9 cellular contexts compared by ENCODE assay signal in the genomic region with DNA sequence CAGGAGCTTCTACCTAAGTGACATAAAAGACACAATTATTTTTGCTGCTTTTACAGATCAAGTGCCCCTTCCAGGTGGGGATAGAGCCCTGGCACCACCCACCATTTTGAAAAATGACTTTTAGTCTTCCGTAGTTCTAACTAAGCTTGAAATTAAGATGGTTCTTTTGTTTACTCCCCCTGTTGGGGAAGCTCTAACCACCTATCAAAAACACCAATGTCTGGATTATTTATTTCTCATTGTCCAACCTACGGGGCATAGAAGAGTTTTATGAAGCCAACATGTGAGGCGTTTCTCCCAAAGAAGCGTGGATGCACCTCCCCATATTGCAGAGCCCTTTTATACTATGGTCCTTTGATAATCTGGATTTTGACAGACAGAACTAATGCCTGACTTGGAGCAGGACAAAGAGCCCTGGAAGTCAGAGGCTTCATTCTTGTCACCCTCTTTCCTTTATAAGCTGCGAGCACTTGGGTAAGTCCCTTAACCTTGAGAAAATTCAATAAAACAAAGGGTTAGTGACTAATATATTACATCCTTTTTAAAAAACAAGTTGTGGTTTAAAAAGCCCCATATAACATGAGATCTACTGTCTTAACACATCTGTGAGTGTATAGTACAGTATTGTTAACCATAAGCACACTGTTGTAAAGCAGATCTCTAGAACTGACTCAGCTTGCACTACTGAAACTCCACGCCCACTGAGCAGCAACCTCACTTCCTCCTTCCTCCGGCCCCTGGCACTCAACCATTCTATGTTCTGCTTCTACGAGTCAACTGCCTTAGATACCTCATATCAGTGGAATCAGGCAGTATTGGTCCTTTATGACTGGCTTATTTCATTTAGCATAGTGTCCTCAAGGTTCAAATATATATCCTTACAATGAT.
DNase-seq lines count a peak whose midpoint lies in the region; ATAC-seq and TF ChIP-seq lines count a peak whose summit lies in the region.
"Had no signal": no experiment of that assay in that cellular context is flagged by ENCODE, and none has a peak within 500 bp of the region (broad histone marks: within the 10 kb centered on the region; RNA-seq: fewer than 3 reads in every experiment).

No MANE protein-coding gene starts in this region.

- peaks cover 47% of the 10 kb centered on the region for H3K4me1 Mint-ChIP-seq in HFFc6 (ENCODE audit: low read depth)
- H3K4me1 Mint-ChIP-seq in immature natural killer cell: peaks cover 67 to 72% of the 10 kb centered on the region in 2 donors
- H3K4me1 Mint-ChIP-seq in stimulated activated naive B cell treated with anti-CD40 and anti-IgM and Interleukin-4, amounts not matched to agents 10 μg/mL and 1 μg/mL and 100 μg/mL, for 72 hours: peaks cover 48 to 53% of the 10 kb centered on the region in 2 donors

- H3K27me3 Mint-ChIP-seq in HFFc6 (ENCODE audit: insufficient read depth) (peaks cover 2% of the 10 kb centered on the region), immature natural killer cell (ENCODE audit: low read depth in 3 of 3) (peaks cover 4 to 8% (median 6%) of the 10 kb centered on the region in 3 donors)
- peaks cover 5 to 8% of the 10 kb centered on the region in 2 donors for H3K27me3 Mint-ChIP-seq in stimulated activated naive B cell treated with anti-CD40 and anti-IgM and Interleukin-4, amounts not matched to agents 10 μg/mL and 1 μg/mL and 100 μg/mL, for 72 hours

- ATAC-seq in stimulated activated naive B cell treated with anti-CD40 and anti-IgM and Interleukin-4, amounts not matched to agents 10 μg/mL and 1 μg/mL and 100 μg/mL, for 72 hours (replicated peaks): peak; percentile 91 to 97

- TF ChIP-seq CTCF in GM13976 (IDR thresholded peaks at IDR 0.05; ENCODE audit: borderline replicate concordance, control extremely low read depth, extremely low read depth, insufficient read depth, missing control alignments): no peak
- TF ChIP-seq CTCF in HFFc6 (IDR thresholded peaks at IDR 0.05): no peak
- TF ChIP-seq CTCF in NB4 (IDR thresholded peaks at IDR 0.05; ENCODE audit: low read depth, low read length): no peak

- in situ Hi-C loops in GM13976 (cut with MboI; ENCODE audit: low sequenced_read_pairs, unreplicated experiment): no loop called here

- H3K27ac Mint-ChIP-seq in HFFc6: peak overlapping the region; percentile 56
- peak overlapping the region; percentile 77 to 98 (median 90) for H3K27ac Mint-ChIP-seq in immature natural killer cell
- H3K27ac Mint-ChIP-seq in stimulated activated naive B cell treated with anti-CD40 and anti-IgM and Interleukin-4, amounts not matched to agents 10 μg/mL and 1 μg/mL and 100 μg/mL, for 72 hours: peak overlapping the region; percentile 68

- H3K4me3 ChIP-seq in NB4 (ENCODE audit: low read depth, low read length): no peak overlapping the region
- H3K4me3 ChIP-seq: SK-N-MC had no signal

- H3K36me3 Mint-ChIP-seq in HFFc6 (ENCODE audit: low read depth) (peaks cover 15% of the 10 kb centered on the region; the same call in 1 of the 2 replicates), immature natural killer cell (peaks cover 5 to 17% (median 8%) of the 10 kb centered on the region in 3 donors)
- H3K36me3 Mint-ChIP-seq in stimulated activated naive B cell treated with anti-CD40 and anti-IgM and Interleukin-4, amounts not matched to agents 10 μg/mL and 1 μg/mL and 100 μg/mL, for 72 hours: peaks cover 0 to 5% of the 10 kb centered on the region in 2 donors

- H3K4me3 Mint-ChIP-seq in HFFc6 (no peak overlapping the region), immature natural killer cell (peak overlapping the region; percentile 43 to 81 (median 68))
- H3K4me3 Mint-ChIP-seq in stimulated activated naive B cell treated with anti-CD40 and anti-IgM and Interleukin-4, amounts not matched to agents 10 μg/mL and 1 μg/mL and 100 μg/mL, for 72 hours: peak overlapping the region in 1 of 2 donors; percentile 15

- no peak for TF ChIP-seq POLR2A in NB4 (IDR thresholded peaks at IDR 0.05; ENCODE audit: extremely low read depth, insufficient read length)

- H3K9me3 Mint-ChIP-seq in HFFc6: no peaks in the 10 kb centered on the region
- no peaks in the 10 kb centered on the region for H3K9me3 Mint-ChIP-seq in immature natural killer cell
- H3K9me3 Mint-ChIP-seq in stimulated activated naive B cell treated with anti-CD40 and anti-IgM and Interleukin-4, amounts not matched to agents 10 μg/mL and 1 μg/mL and 100 μg/mL, for 72 hours: no peaks in the 10 kb centered on the region

- DNase-seq in GM13976 (ENCODE audit: low spot score) (peak; percentile 84), HFFc6 (peak; percentile 62), NB4 (ENCODE audit: low read depth) (peak; percentile 88), immature natural killer cell (peak; percentile 70 to 82 (median 74)), midbrain (lab: John Stamatoyannopoulos, UW) (no peak), NCI-H1092 (lab: John Stamatoyannopoulos, UW) (no peak)
- peak; percentile 66 for DNase-seq in activated CD8-positive, alpha-beta memory T cell treated with anti-CD3 and anti-CD28 coated beads, Interleukin-2, amount 50 U/mL, for 4 hours
- peak; percentile 90 for DNase-seq in stimulated activated naive B cell treated with anti-CD40 and anti-IgM and Interleukin-4, amounts not matched to agents 10 μg/mL and 1 μg/mL and 100 μg/mL, for 72 hours

Comparison
In these comparisons a context has a peak if more than half of its experiments do, and no peak if none do; other contexts are left out.
1. DNase-seq: peak in GM13976 (single experiment), HFFc6 (single experiment), NB4 (single experiment), activated CD8-positive, alpha-beta memory T cell treated with anti-CD3 and anti-CD28 coated beads, Interleukin-2, amount 50 U/mL, for 4 hours (single experiment), immature natural killer cell (3 of 3) and stimulated activated naive B cell treated with anti-CD40 and anti-IgM and Interleukin-4, amounts not matched to agents 10 μg/mL and 1 μg/mL and 100 μg/mL, for 72 hours (single experiment); none in midbrain (single experiment) and NCI-H1092 (single experiment).
2. Peak in every context shown above with its lines, with median percentiles within 50 percentile points of each other: H3K27ac Mint-ChIP-seq.